20 cellular contexts compared by ENCODE assay signal in the genomic region with DNA sequence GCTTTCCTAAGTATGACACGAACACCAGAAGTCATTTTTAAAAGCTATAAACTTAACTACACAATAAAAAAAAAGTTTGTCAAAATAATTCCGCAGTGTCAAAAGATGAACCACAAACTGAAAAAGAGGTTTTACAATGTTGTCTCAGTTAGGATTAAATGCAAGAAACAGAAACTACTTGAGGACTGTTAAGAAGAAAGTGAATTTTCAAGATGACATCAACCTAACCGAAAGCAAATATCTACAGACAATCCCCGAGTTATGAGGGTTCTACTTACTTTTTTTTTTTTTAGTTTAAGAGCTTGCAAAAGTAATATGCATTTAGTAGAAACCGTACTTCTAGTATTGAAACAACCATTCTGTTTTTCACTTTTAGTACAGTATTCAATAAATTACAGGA.
DNase-seq lines count a peak whose midpoint lies in the region; ATAC-seq and TF ChIP-seq lines count a peak whose summit lies in the region.
"Had no signal": no experiment of that assay in that cellular context is flagged by ENCODE, and none has a peak within 500 bp of the region (broad histone marks: within the 10 kb centered on the region; RNA-seq: fewer than 3 reads in every experiment).

No MANE protein-coding gene starts in this region.

- DNase-seq in RPMI7951 (ENCODE audit: low read depth): peak; percentile 23
- no peak for DNase-seq in activated naive CD4-positive, alpha-beta T cell treated with Interleukin-2 at 50 U/mL for 16 hours
- no peak for DNase-seq in activated naive CD4-positive, alpha-beta T cell (lab: John Stamatoyannopoulos, UW)
- no peak for DNase-seq in activated CD8-positive, alpha-beta T cell treated with anti-CD3 and anti-CD28 coated beads, Interleukin-2, amount 10 ng/mL, durations not matched to agents 7 days and 5 days
- DNase-seq in foreskin fibroblast: no peak
- DNase-seq: activated CD8-positive, alpha-beta memory T cell treated with anti-CD3 and anti-CD28 coated beads for 24 hours; AML-193; amygdala; hippocampal formation; NCI-H1092; NCI-H2227 treated with DMSO at 0.1 percent for 48 hours; psoas muscle; stimulated activated CD4-positive, alpha-beta T cell treated with anti-CD3 and anti-CD28 coated beads, Interleukin-12 subunit alpha, Interleukin-12 subunit beta, amount 100 ng/mL, for 4 hours; stimulated activated naive CD4-positive, alpha-beta T cell; transverse colon had no signal

- H3K27me3 Mint-ChIP-seq in activated CD8-positive, alpha-beta T cell treated with anti-CD3 and anti-CD28 coated beads, Interleukin-2, amount 10 ng/mL, durations not matched to agents 7 days and 5 days (ENCODE audit: low read depth): no peaks in the 10 kb centered on the region
- H3K27me3 Mint-ChIP-seq: central memory CD8-positive, alpha-beta T cell had no signal

- no peak overlapping the region for H3K4me3 Mint-ChIP-seq in activated CD8-positive, alpha-beta T cell treated with anti-CD3 and anti-CD28 coated beads, Interleukin-2, amount 10 ng/mL, durations not matched to agents 7 days and 5 days
- H3K4me3 Mint-ChIP-seq: central memory CD8-positive, alpha-beta T cell; neural crest cell had no signal

- ATAC-seq in GM18519 (IDR thresholded peaks at IDR 0.05; ENCODE audit: low FRiP score, unreplicated experiment) (peak; percentile 68), GM21390 (IDR thresholded peaks at IDR 0.05; ENCODE audit: unreplicated experiment) (peak; percentile 86), HG02973 (IDR thresholded peaks at IDR 0.05; ENCODE audit: unreplicated experiment) (peak; percentile 67)
- no peak for ATAC-seq in activated CD8-positive, alpha-beta T cell treated with anti-CD3 and anti-CD28 coated beads, Interleukin-2, amount 10 ng/mL, durations not matched to agents 7 days and 5 days
- ATAC-seq: psoas muscle had no signal

- TF ChIP-seq CTCF in foreskin fibroblast (IDR thresholded peaks at IDR 0.05; ENCODE audit: low read depth, low read length): no peak

- no peaks in the 10 kb centered on the region for H3K4me1 Mint-ChIP-seq in activated CD8-positive, alpha-beta T cell treated with anti-CD3 and anti-CD28 coated beads, Interleukin-2, amount 10 ng/mL, durations not matched to agents 7 days and 5 days (ENCODE audit: low read depth)
- H3K4me1 Mint-ChIP-seq: central memory CD8-positive, alpha-beta T cell; neural crest cell had no signal

- H3K9me3 Mint-ChIP-seq in activated CD8-positive, alpha-beta T cell treated with anti-CD3 and anti-CD28 coated beads, Interleukin-2, amount 10 ng/mL, durations not matched to agents 7 days and 5 days (ENCODE audit: insufficient read depth): no peaks in the 10 kb centered on the region
- H3K9me3 Mint-ChIP-seq: central memory CD8-positive, alpha-beta T cell; neural crest cell had no signal

- no peak overlapping the region for H3K27ac Mint-ChIP-seq in activated CD8-positive, alpha-beta T cell treated with anti-CD3 and anti-CD28 coated beads, Interleukin-2, amount 10 ng/mL, durations not matched to agents 7 days and 5 days

- CTCF ChIA-PET in activated CD8-positive, alpha-beta T cell treated with anti-CD3 and anti-CD28 coated beads, Interleukin-2, amount 10 ng/mL, durations not matched to agents 7 days and 5 days (lab: Charles Lee): no interaction called here

- H3K4me3 ChIP-seq in foreskin fibroblast (ENCODE audit: low read depth in 1 of 2, low read length in 2 of 2): no peak overlapping the region
- H3K4me3 ChIP-seq: psoas muscle, transverse colon had no signal

- no peaks in the 10 kb centered on the region for H3K36me3 Mint-ChIP-seq in activated CD8-positive, alpha-beta T cell treated with anti-CD3 and anti-CD28 coated beads, Interleukin-2, amount 10 ng/mL, durations not matched to agents 7 days and 5 days (ENCODE audit: low read depth)

- POLR2A ChIA-PET in activated CD8-positive, alpha-beta T cell treated with anti-CD3 and anti-CD28 coated beads, Interleukin-2, amount 10 ng/mL, durations not matched to agents 7 days and 5 days (lab: Charles Lee): no interaction called here
